ENCODE assay signal across 19 cellular contexts in genomic region chr2:219404954-219405353, GRCh38. TPM values are rescaled to one million over a fixed set of nuclear protein-coding genes. Genes with fewer than 3 reads are reported as not detected.
DNase-seq lines count a peak whose midpoint lies in the region; ATAC-seq and TF ChIP-seq lines count a peak whose summit lies in the region.
"Had no signal": no experiment of that assay in that cellular context is flagged by ENCODE, and none has a peak within 500 bp of the region (broad histone marks: within the 10 kb centered on the region; RNA-seq: fewer than 3 reads in every experiment).

No MANE protein-coding gene starts in this region.

- H3K9ac ChIP-seq in mucosa of rectum (ENCODE audit: low read depth in 1 of 2, low read length in 2 of 2): no peak overlapping the region
- H3K9ac ChIP-seq in smooth muscle cell (ENCODE audit: low read depth): no peak overlapping the region
- no peak overlapping the region for H3K9ac ChIP-seq in MM.1S (ENCODE audit: low read length)
- H3K9ac ChIP-seq: parathyroid adenoma had no signal

- peaks cover 16% of the 10 kb centered on the region for H3F3A ChIP-seq in smooth muscle cell (ENCODE audit: low read depth)
- H3F3A ChIP-seq in MM.1S (ENCODE audit: insufficient read depth, low read length): no peaks in the 10 kb centered on the region

- H3K4me1 ChIP-seq in mucosa of rectum (ENCODE audit: control insufficient read depth in 2 of 2, insufficient read depth in 2 of 2, low read length in 2 of 2): peaks cover 1 to 10% of the 10 kb centered on the region in 2 donors
- H3K4me1 ChIP-seq in smooth muscle cell (ENCODE audit: low read depth): peaks cover 9% of the 10 kb centered on the region
- H3K4me1 ChIP-seq in MM.1S (ENCODE audit: low read length): no peaks in the 10 kb centered on the region
- H3K4me1 ChIP-seq: parathyroid adenoma, suprapubic skin had no signal

- H3K9me2 ChIP-seq in MM.1S (replicated peaks; ENCODE audit: insufficient read depth, low read length): no peaks in the 10 kb centered on the region

- H3K4me3 ChIP-seq in mucosa of rectum (ENCODE audit: low read length in 2 of 2): no peak overlapping the region
- H3K4me3 ChIP-seq in smooth muscle cell: no peak overlapping the region
- H3K4me3 ChIP-seq in MM.1S (ENCODE audit: low read length): no peak overlapping the region
- H3K4me3 ChIP-seq: GM12878, PC-9, suprapubic skin had no signal

- H3K36me3 ChIP-seq in mucosa of rectum (ENCODE audit: control insufficient read depth in 2 of 2, insufficient read depth in 2 of 2, low read length in 2 of 2) (no peaks in the 10 kb centered on the region), smooth muscle cell (ENCODE audit: low read depth) (no peaks in the 10 kb centered on the region), MM.1S (replicated peaks; ENCODE audit: insufficient read depth, low read length) (no peaks in the 10 kb centered on the region)
- H3K36me3 ChIP-seq: suprapubic skin had no signal

- H3K9me3 ChIP-seq in mucosa of rectum (ENCODE audit: control insufficient read depth in 2 of 2, low read length in 2 of 2) (no peaks in the 10 kb centered on the region), smooth muscle cell (replicated peaks; ENCODE audit: low read depth) (no peaks in the 10 kb centered on the region), MM.1S (replicated peaks; ENCODE audit: insufficient read depth, low read length) (no peaks in the 10 kb centered on the region)
- H3K9me3 ChIP-seq: suprapubic skin had no signal

- H3K4me2 ChIP-seq in smooth muscle cell: peak overlapping the region; percentile 9
- no peak overlapping the region for H3K4me2 ChIP-seq in MM.1S (ENCODE audit: low read depth, low read length)
- H3K4me2 ChIP-seq: PC-9 had no signal

- H2AFZ ChIP-seq in smooth muscle cell (ENCODE audit: low read depth): peak overlapping the region; percentile 28
- no peak overlapping the region for H2AFZ ChIP-seq in MM.1S (ENCODE audit: low read length)
- H2AFZ ChIP-seq: parathyroid adenoma, PC-9 had no signal

- no peaks in the 10 kb centered on the region for H4K20me1 ChIP-seq in smooth muscle cell (ENCODE audit: low read depth)
- H4K20me1 ChIP-seq in MM.1S (ENCODE audit: insufficient read depth, low read length): no peaks in the 10 kb centered on the region

- peak; percentile 81 for DNase-seq in LHCN-M2 (ENCODE audit: low read depth)
- DNase-seq in Right ventricle myocardium inferior (ENCODE audit: missing footprints): no peak
- no peak for DNase-seq in smooth muscle cell (lab: John Stamatoyannopoulos, UW; ENCODE audit: unreplicated experiment)
- DNase-seq in MM.1S: no peak
- no peak for DNase-seq in germinal center (ENCODE audit: low spot score)
- DNase-seq in middle frontal gyrus (ENCODE audit: extremely low spot score, low spot score): no peak
- DNase-seq: amygdala; CD8-positive, alpha-beta memory T cell; dermis blood vessel endothelial cell; EL; NCI-H146; PC-9 had no signal

- no peaks in the 10 kb centered on the region for H3K79me2 ChIP-seq in smooth muscle cell (ENCODE audit: low read depth)
- no peaks in the 10 kb centered on the region for H3K79me2 ChIP-seq in MM.1S (ENCODE audit: low read length)
- H3K79me2 ChIP-seq: parathyroid adenoma had no signal

- intact Hi-C loops in Right ventricle myocardium inferior (cut with DNase I): loop anchor here (1.0 to 5.0 kb wide), 4 partner anchors 12 to 72 kb away; partner anchors contain the start of gene SPEG

- H3K27me3 ChIP-seq in mucosa of rectum (ENCODE audit: control insufficient read depth in 2 of 2, insufficient read depth in 2 of 2, low read length in 2 of 2) (peaks cover 0 to 1% of the 10 kb centered on the region in 2 donors), smooth muscle cell (ENCODE audit: low read depth) (no peaks in the 10 kb centered on the region), MM.1S (replicated peaks; ENCODE audit: insufficient read depth, low read length) (peaks cover 3% of the 10 kb centered on the region; the same call in 1 of the 2 replicates)
- H3K27me3 ChIP-seq: suprapubic skin had no signal

- TF ChIP-seq CTCF in smooth muscle cell (IDR thresholded peaks at IDR 0.05; ENCODE audit: borderline replicate concordance, insufficient read depth, poor library complexity, severe bottlenecking) (no peak), MM.1S (IDR thresholded peaks at IDR 0.05; ENCODE audit: low read length) (no peak)

- ATAC-seq in Right ventricle myocardium inferior (peak; percentile 82), HG03025 (IDR thresholded peaks at IDR 0.05; ENCODE audit: low FRiP score, unreplicated experiment) (no peak)
- ATAC-seq: GM12878 had no signal

- H3K27ac ChIP-seq in mucosa of rectum (ENCODE audit: low read depth in 2 of 2, low read length in 2 of 2) (peak overlapping the region; percentile 9 to 57), smooth muscle cell (ENCODE audit: low read depth) (peak overlapping the region; percentile 2), MM.1S (ENCODE audit: low read length) (no peak overlapping the region)
- H3K27ac ChIP-seq: parathyroid adenoma, PC-9, suprapubic skin had no signal

- 65% methylated on average over 7 of the region's 7 CpGs for WGBS in smooth muscle cell (ENCODE audit: low lambda C conversion rate)

RNA-seq across cellular contexts. Expression of gene DES, which starts 13.2 kb away (rescaled TPM):
- total RNA-seq in LHCN-M2 (2014; rRNA removed) (863 and 1,551 TPM in 2 replicates), Right ventricle myocardium inferior (13,356 TPM), smooth muscle cell (103 and 127 TPM in 2 replicates)
- 1,873 TPM for polyA plus RNA-seq in LHCN-M2 (2012)
- polyA plus RNA-seq in smooth muscle cell: 106 and 109 TPM in 2 replicates
- total RNA-seq: activated CD8-positive, alpha-beta memory T cell treated with anti-CD3 and anti-CD28 coated beads for 36 hours; activated T-helper 2 cell treated with anti-CD3 and anti-CD28 coated beads, Interferon-gamma antibody, Interleukin-2, Interleukin-4, amounts not matched to agents 10 μg/mL and 5 μg/mL and 100 μg/mL, durations not matched to agents 14 hours and 24 hours and 36 hours; CD8-positive, alpha-beta memory T cell; dermis blood vessel endothelial cell; PC-9 had no signal
- polyA plus RNA-seq: CD8-positive, alpha-beta memory T cell; GM12878 had no signal

RNA-seq across cellular contexts. Expression of gene DNPEP, which starts 17.2 kb away (rescaled TPM):
- total RNA-seq in LHCN-M2 (2014; rRNA removed) (55.0 and 63.7 TPM in 2 replicates), Right ventricle myocardium inferior (66.6 TPM), smooth muscle cell (24.9 and 137 TPM in 2 replicates)
- 74.0 TPM for polyA plus RNA-seq in LHCN-M2 (2012)
- 48.1 and 61.8 TPM in 2 replicates for polyA plus RNA-seq in smooth muscle cell

RNA-seq across cellular contexts. Expression of gene SPEG, which starts 29.7 kb away (rescaled TPM):
- 36.2 and 41.5 TPM in 2 replicates for total RNA-seq in LHCN-M2 (2014; rRNA removed)
- polyA plus RNA-seq in LHCN-M2 (2012): 36.6 TPM
- total RNA-seq in Right ventricle myocardium inferior: 119 TPM
- 14.9 and 38.8 TPM in 2 replicates for total RNA-seq in smooth muscle cell
- 37.8 and 40.5 TPM in 2 replicates for polyA plus RNA-seq in smooth muscle cell
- total RNA-seq: activated T-helper 2 cell treated with anti-CD3 and anti-CD28 coated beads, Interferon-gamma antibody, Interleukin-2, Interleukin-4, amounts not matched to agents 10 μg/mL and 5 μg/mL and 100 μg/mL, durations not matched to agents 14 hours and 24 hours and 36 hours had no signal
